Comparison of ENCODE assay signal across 9 cellular contexts in genomic region chr9:95876138-95876444, GRCh38. TPM values are rescaled to one million over a fixed set of nuclear protein-coding genes. Genes with fewer than 3 reads are reported as not detected.
DNase-seq lines count a peak whose midpoint lies in the region; ATAC-seq, FAIRE-seq and TF ChIP-seq lines count a peak whose summit lies in the region.
"Had no signal": no experiment of that assay in that cellular context is flagged by ENCODE, and none has a peak within 500 bp of the region (broad histone marks: within the 10 kb centered on the region; RNA-seq: fewer than 3 reads in every experiment).

No MANE protein-coding gene starts in this region.

- TF ChIP-seq POLR2A in GM12878 (IDR thresholded peaks at IDR 0.05; ENCODE audit: low read depth, low read length) (no peak), lower leg skin (IDR thresholded peaks at IDR 0.05) (no peak), thyroid gland (IDR thresholded peaks at IDR 0.05) (peak in 1 of 2 donors; percentile 17), esophagus muscularis mucosa (IDR thresholded peaks at IDR 0.05; ENCODE audit: low read depth) (no peak)

- no peak for TF ChIP-seq RAD21 in GM12878 (IDR thresholded peaks at IDR 0.05; ENCODE audit: insufficient read depth, low read depth, low read length)

- H4K20me1 ChIP-seq in GM12878 (ENCODE audit: control insufficient read depth, insufficient read depth) = no peaks in the 10 kb centered on the region

- SMC1A ChIA-PET in GM12878 (lab: Charles Lee; ENCODE audit: uncharacterized antibody, unreplicated experiment) = interaction anchor here (0.8 to 1.8 kb wide), 4 partner anchors 13 to 149 kb away, joined by 3 to 8 read pairs (median 3); no protein-coding TSS in a partner anchor

- WGBS in GM12878 (ENCODE audit: insufficient coverage, insufficient replicate concordance, low lambda C conversion rate, missing lambda C conversion rate) = 0% methylated on average over 9 of the region's 9 CpGs
- 0 to 1% methylated on average over 7 to 9 of the region's 9 CpGs for WGBS in lower leg skin, 2 donors
- 1 to 2% methylated on average over 7 to 9 of the region's 9 CpGs for WGBS in thyroid gland, 2 donors
- 3% methylated on average over 8 of the region's 9 CpGs for WGBS in esophagus muscularis mucosa

- POLR2A ChIA-PET in GM12878 (lab: Charles Lee) = interaction anchor here (1.1 to 1.3 kb wide), 3 partner anchors 10 to 14 kb away, joined by 3 to 5 read pairs (median 3); no protein-coding TSS in a partner anchor

- peaks cover 15% of the 10 kb centered on the region for H3K36me3 ChIP-seq in left ventricle myocardium inferior
- no peaks in the 10 kb centered on the region for H3K36me3 ChIP-seq in GM12878 (ENCODE audit: control insufficient read depth in 2 of 2, insufficient read depth in 2 of 2, low read length in 1 of 2)
- H3K36me3 ChIP-seq in thyroid gland = no peaks in the 10 kb centered on the region
- peaks cover 0 to 10% (median 3%) of the 10 kb centered on the region in 4 donors for H3K36me3 ChIP-seq in esophagus muscularis mucosa

- TF ChIP-seq EP300 in GM12878 (IDR thresholded peaks at IDR 0.05; ENCODE audit: borderline replicate concordance in 1 of 2, control insufficient read depth in 1 of 2, low read depth in 2 of 2, low read length in 2 of 2) = no peak
- TF ChIP-seq EP300 in esophagus muscularis mucosa (IDR thresholded peaks at IDR 0.05) = no peak

- no peak for FAIRE-seq in GM12878 (lab: Jason Lieb, UNC)

- BruUV-seq in GM12878 (replicated peaks; lab: Mats Ljungman, UMichigan) = no TSS peak

- H3K9me3 ChIP-seq in left ventricle myocardium inferior (replicated peaks) = no peaks in the 10 kb centered on the region
- H3K9me3 ChIP-seq in GM12878 (replicated peaks; ENCODE audit: control insufficient read depth, insufficient read depth, low read length) = no peaks in the 10 kb centered on the region
- H3K9me3 ChIP-seq in thyroid gland = no peaks in the 10 kb centered on the region
- H3K9me3 ChIP-seq in esophagus muscularis mucosa = no peaks in the 10 kb centered on the region
- H3K9me3 ChIP-seq: SJSA1 had no signal

- CTCF ChIA-PET in GM12878 (lab: Yijun Ruan, JAX) = interaction anchor here (1.1 to 1.5 kb wide), 2 partner anchors 8 to 12 kb away, joined by 5 to 12 read pairs; no protein-coding TSS in a partner anchor

- intact Hi-C loops in Right ventricle myocardium superior (cut with DNase I) = no loop called here
- intact Hi-C loops in left ventricle myocardium inferior (cut with micrococcal nuclease) = no loop called here
- intact Hi-C loops in GM12878 (cut with micrococcal nuclease; ENCODE audit: unreplicated experiment) = loop anchor here (5.0 kb wide), 1 partner anchor 369 kb away; no protein-coding TSS in a partner anchor
- intact Hi-C loops in lower leg skin (cut with DNase I; ENCODE audit: low total_unique reads) = no loop called here
- intact Hi-C loops in thyroid gland (cut with DNase I) = loop anchor here (5.0 kb wide), 1 partner anchor 364 kb away; no protein-coding TSS in a partner anchor
- intact Hi-C loops in esophagus muscularis mucosa (cut with DNase I) = loop anchor here (5.0 kb wide), 1 partner anchor 341 kb away; no protein-coding TSS in a partner anchor

- H3K79me2 ChIP-seq in GM12878 (ENCODE audit: control insufficient read depth, insufficient read depth, low read length) = peaks cover 24% of the 10 kb centered on the region

- ATAC-seq in Right ventricle myocardium superior (ENCODE audit: poor library complexity) (peak; percentile 26), GM12878 (no peak), HG02588 (IDR thresholded peaks at IDR 0.05; ENCODE audit: unreplicated experiment) (no peak)

- no peak overlapping the region for H3K4me3 ChIP-seq in left ventricle myocardium inferior
- H3K4me3 ChIP-seq in GM12878 = no peak overlapping the region
- H3K4me3 ChIP-seq in lower leg skin (ENCODE audit: low read depth, poor library complexity, severe bottlenecking) = peak overlapping the region; percentile 90
- peak overlapping the region in 2 of 3 donors; percentile 66 to 79 for H3K4me3 ChIP-seq in thyroid gland (replicated peaks in 1 of 3)
- H3K4me3 ChIP-seq in esophagus muscularis mucosa = no peak overlapping the region
- H3K4me3 ChIP-seq: SJSA1 had no signal

- H3K27me3 ChIP-seq in left ventricle myocardium inferior (ENCODE audit: low read depth) (no peaks in the 10 kb centered on the region), GM12878 (replicated peaks in 1 of 2; ENCODE audit: control insufficient read depth in 2 of 2, insufficient read depth in 2 of 2, low read length in 1 of 2) (no peaks in the 10 kb centered on the region), thyroid gland (no peaks in the 10 kb centered on the region), esophagus muscularis mucosa (no peaks in the 10 kb centered on the region)
- H3K27me3 ChIP-seq: SJSA1 had no signal

- TF ChIP-seq CTCF in left ventricle myocardium inferior (IDR thresholded peaks at IDR 0.05; ENCODE audit: borderline replicate concordance) = no peak
- TF ChIP-seq CTCF in GM12878 (IDR thresholded peaks at IDR 0.05 in 2 of 3, conservative IDR thresholded peaks at IDR 0.05 in 1 of 3; ENCODE audit: control insufficient read depth in 2 of 3, extremely low read depth in 1 of 3, insufficient read depth in 1 of 3, low read depth in 3 of 3, low read length in 3 of 3) = no peak
- TF ChIP-seq CTCF in lower leg skin (IDR thresholded peaks at IDR 0.05) = no peak
- no peak for TF ChIP-seq CTCF in thyroid gland (IDR thresholded peaks at IDR 0.05)
- no peak for TF ChIP-seq CTCF in esophagus muscularis mucosa (IDR thresholded peaks at IDR 0.05)

- DNase-seq in Right ventricle myocardium superior (no peak), left ventricle myocardium inferior (no peak), GM12878 (ENCODE audit: low read depth, low spot score) (no peak), lower leg skin (ENCODE audit: low spot score in 2 of 2) (no peak), thyroid gland (no peak), putamen (ENCODE audit: low spot score) (no peak), esophagus muscularis mucosa (ENCODE audit: extremely low spot score) (no peak)

- H3K27ac ChIP-seq in left ventricle myocardium inferior (replicated peaks) (no peak overlapping the region), GM12878 (ENCODE audit: control insufficient read depth, insufficient read depth) (no peak overlapping the region), thyroid gland (peak overlapping the region; percentile 99 to 100 (median 100)), esophagus muscularis mucosa (replicated peaks in 1 of 4) (no peak overlapping the region)
- H3K27ac ChIP-seq: SJSA1 had no signal

- peaks cover 38% of the 10 kb centered on the region for H3K4me1 ChIP-seq in left ventricle myocardium inferior
- peaks cover 3% of the 10 kb centered on the region for H3K4me1 ChIP-seq in GM12878 (ENCODE audit: control insufficient read depth, insufficient read depth, low read length)
- peaks cover 11 to 19% of the 10 kb centered on the region in 2 donors for H3K4me1 ChIP-seq in thyroid gland
- peaks cover 14 to 37% (median 29%) of the 10 kb centered on the region in 4 donors for H3K4me1 ChIP-seq in esophagus muscularis mucosa

- RAD21 ChIA-PET in GM12878 (lab: Charles Lee; ENCODE audit: unreplicated experiment) = no interaction called here

- no peak overlapping the region for H3K9ac ChIP-seq in GM12878 (ENCODE audit: control insufficient read depth, insufficient read depth, low read length)

- no peak overlapping the region; the same call in 1 of the 2 replicates for H3K4me2 ChIP-seq in GM12878 (ENCODE audit: control insufficient read depth, insufficient read depth)

- in situ Hi-C loops in GM12878 (cut with MboI) = loop anchor here (10.0 kb wide), 1 partner anchor 371 kb away; no protein-coding TSS in a partner anchor

- peak overlapping the region; percentile 98; the same call in 1 of the 2 replicates for H2AFZ ChIP-seq in GM12878 (ENCODE audit: control insufficient read depth, low read depth, low read length)

TF ChIP-seq in GM12878, 131 proteins besides CTCF, POLR2A, EP300 and RAD21 (continues in another document):
- TF ChIP-seq BACH1 (IDR thresholded peaks at IDR 0.05; ENCODE audit: borderline replicate concordance) (no peak), CHD1 (IDR thresholded peaks at IDR 0.05; ENCODE audit: low read depth, low read length) (no peak), ETV6 (conservative IDR thresholded peaks at IDR 0.05 in 1 of 2, IDR thresholded peaks at IDR 0.05 in 1 of 2; ENCODE audit: borderline replicate concordance in 1 of 2, low read depth in 1 of 2) (no peak)

RNA-seq across cellular contexts. Expression of gene ERCC6L2, which starts 0.6 kb away (rescaled TPM):
- total RNA-seq in Right ventricle myocardium superior (20.3 TPM), left ventricle myocardium inferior (21.7 TPM), GM12878 (2014; rRNA removed) (30.4 and 35.8 TPM in 2 replicates), GM12878 (2014; rRNA removed; fragmentation: Illumina TruSeq; extraction: Trizol) (45.0 and 46.0 TPM in 2 replicates), GM12878 (2021) (25.2 and 27.1 TPM in 2 replicates), lower leg skin (10 to 100 TPM; 25.8 to 51.4 (median 36.4) TPM), thyroid gland (100 to 1,000 TPM in 1 of 4 donors, 10 to 100 TPM in 3; 90.6 to 130 (median 95.3) TPM), esophagus muscularis mucosa (10 to 100 TPM; 78.1 to 96.4 (median 86.5) TPM)
- total RNA-seq in GM12878 (2013; cell fraction: nucleolus; rRNA removed) = 119 and 121 TPM in 2 replicates
- 5.2 TPM for polyA plus RNA-seq in GM12878 (2011; ENCODE audit: low read depth)
- polyA plus RNA-seq in GM12878 (2011; rRNA removed) (20.0 and 24.8 TPM in 2 replicates), GM12878 (2014; fragmentation: Illumina TruSeq; extraction: Trizol) (22.8 and 27.1 TPM in 2 replicates), GM12878 (2014; fragmentation: Nextera tagmentation; extraction: Ambion mirVana) (1 to 10 TPM; 8.1 to 8.4 TPM), GM12878 (2014; rRNA removed) (15.3 and 15.5 TPM in 2 replicates), GM12878 (2016; fragmentation: Nextera tagmentation; extraction: Ambion mirVana) (10 to 100 TPM; 22.4 to 27.1 TPM)
- 8.8 and 9.6 TPM in 2 replicates for polyA plus RNA-seq in GM12878 (2011; cell fraction: cytosol; rRNA removed)
- 19.7 and 23.1 TPM in 2 replicates for polyA plus RNA-seq in GM12878 (2011; cell fraction: nucleus; rRNA removed)
- 7.8 and 10.6 TPM in 2 replicates for polyA plus RNA-seq in GM12878 (2012)
- polyA minus RNA-seq in GM12878 (2011; rRNA and poly(A)+ RNA removed) = 64.2 and 72.6 TPM in 2 replicates
- 22.9 and 34.9 TPM in 2 replicates for polyA minus RNA-seq in GM12878 (2011; cell fraction: cytosol; rRNA and poly(A)+ RNA removed)
- 55.5 and 85.3 TPM in 2 replicates for polyA minus RNA-seq in GM12878 (2011; cell fraction: nucleus; rRNA and poly(A)+ RNA removed)

Comparison
In these comparisons a context has a peak if more than half of its experiments do, and no peak if none do; other contexts are left out.
1. H3K27ac ChIP-seq: peak in thyroid gland (3 of 3); none in left ventricle myocardium inferior (single experiment), GM12878 (single experiment) and esophagus muscularis mucosa (0 of 4).
2. H3K4me3 ChIP-seq: peak in lower leg skin (single experiment) and thyroid gland (2 of 3); none in left ventricle myocardium inferior (single experiment), GM12878 (single experiment) and esophagus muscularis mucosa (0 of 4).
3. intact Hi-C loops: an anchor here in GM12878 (5.0 kb wide), thyroid gland (5.0 kb wide) and esophagus muscularis mucosa (5.0 kb wide); none called in Right ventricle myocardium superior, left ventricle myocardium inferior and lower leg skin.